In the genomic region with DNA sequence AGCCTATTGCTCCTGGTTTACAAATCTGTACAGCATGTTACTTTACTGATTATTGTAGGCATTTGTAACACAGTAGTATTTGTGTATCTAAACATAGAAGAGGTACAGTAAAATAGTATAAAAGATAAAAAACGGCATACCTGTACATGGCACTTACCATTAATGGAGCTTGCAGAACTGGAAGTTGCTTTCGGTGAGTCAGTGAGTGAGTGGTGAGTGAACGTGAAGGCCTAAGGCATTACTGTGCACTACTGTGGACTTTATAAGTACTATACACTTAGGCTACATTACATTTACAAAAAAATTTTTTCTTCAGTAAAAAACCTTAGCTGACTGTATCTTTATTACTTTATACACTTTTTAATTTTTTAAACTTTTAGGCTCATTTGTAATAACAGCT, we compare ENCODE assay signal across 17 cellular contexts.
DNase-seq lines count a peak whose midpoint lies in the region; ATAC-seq and TF ChIP-seq lines count a peak whose summit lies in the region.
"Had no signal": no experiment of that assay in that cellular context is flagged by ENCODE, and none has a peak within 500 bp of the region (broad histone marks: within the 10 kb centered on the region; RNA-seq: fewer than 3 reads in every experiment).

No MANE protein-coding gene starts in this region.

- peaks cover 20% of the 10 kb centered on the region for H3F3A ChIP-seq in smooth muscle cell (ENCODE audit: low read depth)

- ATAC-seq in RWPE2 (ENCODE audit: low read depth) (peak; percentile 91), HG03342 (IDR thresholded peaks at IDR 0.05; ENCODE audit: unreplicated experiment) (no peak), HG02870 (IDR thresholded peaks at IDR 0.05; ENCODE audit: unreplicated experiment) (no peak)
- ATAC-seq: GM23338, K562, T-cell had no signal

- no peak overlapping the region for H3K27ac Mint-ChIP-seq in HFFc6
- no peak overlapping the region for H3K27ac Mint-ChIP-seq in CD8-positive, alpha-beta memory T cell
- H3K27ac Mint-ChIP-seq: GM23338, T-cell had no signal

- H3K27me3 ChIP-seq in RWPE2 (ENCODE audit: insufficient read depth, poor library complexity, severe bottlenecking) (no peaks in the 10 kb centered on the region), smooth muscle cell (ENCODE audit: low read depth) (no peaks in the 10 kb centered on the region)
- H3K27me3 ChIP-seq in CD8-positive, alpha-beta memory T cell (ENCODE audit: insufficient read depth, low read length, poor library complexity, severe bottlenecking): no peaks in the 10 kb centered on the region

- H3K4me2 ChIP-seq in smooth muscle cell: no peak overlapping the region
- H3K4me2 ChIP-seq: GM23338 had no signal

- POLR2A ChIA-PET in CD8-positive, alpha-beta memory T cell (lab: Charles Lee): no interaction called here

- H3K4me1 ChIP-seq in RWPE2 (ENCODE audit: insufficient read depth, poor library complexity, severe bottlenecking) (peaks cover 31% of the 10 kb centered on the region), smooth muscle cell (ENCODE audit: low read depth) (no peaks in the 10 kb centered on the region)
- H3K4me1 ChIP-seq in CD8-positive, alpha-beta memory T cell (ENCODE audit: insufficient read depth, low read length): peaks cover 10% of the 10 kb centered on the region

- H3K9me3 ChIP-seq in RWPE2 (ENCODE audit: severe bottlenecking): peaks cover 2% of the 10 kb centered on the region
- no peaks in the 10 kb centered on the region for H3K9me3 ChIP-seq in smooth muscle cell (replicated peaks; ENCODE audit: low read depth)
- no peaks in the 10 kb centered on the region for H3K9me3 ChIP-seq in CD8-positive, alpha-beta memory T cell (ENCODE audit: low read length)
- H3K9me3 ChIP-seq: Caco-2 had no signal

- H2AFZ ChIP-seq in smooth muscle cell (ENCODE audit: low read depth): no peak overlapping the region
- H2AFZ ChIP-seq: GM23338 had no signal

- H3K4me3 Mint-ChIP-seq in HFFc6: no peak overlapping the region
- H3K4me3 Mint-ChIP-seq in CD8-positive, alpha-beta memory T cell: no peak overlapping the region
- H3K4me3 Mint-ChIP-seq: GM23338, T-cell had no signal

- peaks cover 40% of the 10 kb centered on the region for H3K4me1 Mint-ChIP-seq in HFFc6 (ENCODE audit: low read depth)
- H3K4me1 Mint-ChIP-seq in CD8-positive, alpha-beta memory T cell: peaks cover 46 to 55% (median 52%) of the 10 kb centered on the region in 3 donors

- no peaks in the 10 kb centered on the region for H3K9me3 Mint-ChIP-seq in HFFc6
- no peaks in the 10 kb centered on the region for H3K9me3 Mint-ChIP-seq in CD8-positive, alpha-beta memory T cell
- H3K9me3 Mint-ChIP-seq: GM23338 had no signal

- H3K36me3 ChIP-seq in RWPE2 (ENCODE audit: low read depth): no peaks in the 10 kb centered on the region
- H3K36me3 ChIP-seq in smooth muscle cell (ENCODE audit: low read depth): no peaks in the 10 kb centered on the region
- no peaks in the 10 kb centered on the region for H3K36me3 ChIP-seq in CD8-positive, alpha-beta memory T cell (ENCODE audit: insufficient read depth, low read length)

- no peaks in the 10 kb centered on the region for H3K36me3 Mint-ChIP-seq in HFFc6 (ENCODE audit: low read depth)
- peaks cover 0 to 4% (median 0%) of the 10 kb centered on the region in 3 donors for H3K36me3 Mint-ChIP-seq in CD8-positive, alpha-beta memory T cell

- CTCF ChIA-PET in CD8-positive, alpha-beta memory T cell (lab: Charles Lee): no interaction called here

- H3K27ac ChIP-seq in RWPE2 (ENCODE audit: poor library complexity, severe bottlenecking) (peak overlapping the region; percentile 12), smooth muscle cell (ENCODE audit: low read depth) (peak overlapping the region; percentile 70)
- H3K27ac ChIP-seq in CD8-positive, alpha-beta memory T cell (ENCODE audit: low read depth, low read length): no peak overlapping the region
- H3K27ac ChIP-seq: HL-60 had no signal

- H4K20me1 ChIP-seq in smooth muscle cell (ENCODE audit: low read depth): no peaks in the 10 kb centered on the region

- H3K79me2 ChIP-seq in smooth muscle cell (ENCODE audit: low read depth): no peaks in the 10 kb centered on the region

- WGBS in smooth muscle cell (ENCODE audit: low lambda C conversion rate): 52% methylated on average over 3 of the region's 3 CpGs

- H3K9ac ChIP-seq in smooth muscle cell (ENCODE audit: low read depth): no peak overlapping the region

- DNase-seq in HFFc6 (peak; percentile 48), RWPE2 (ENCODE audit: low spot score) (no peak), fibroblast of mammary gland (ENCODE audit: low read depth) (peak; percentile 39), smooth muscle cell (lab: John Stamatoyannopoulos, UW; ENCODE audit: unreplicated experiment) (no peak)
- DNase-seq in CD8-positive, alpha-beta memory T cell: no peak
- DNase-seq: Caco-2, NCI-H1436, NCI-H2029, NCI-H2171 treated with DMSO at 0.1 percent for 48 hours, NCI-H748 treated with DMSO at 0.1 percent for 48 hours, OCI-M1, T-cell had no signal

- no peaks in the 10 kb centered on the region; the same call in 1 of the 2 replicates for H3K27me3 Mint-ChIP-seq in HFFc6 (ENCODE audit: insufficient read depth)
- no peaks in the 10 kb centered on the region for H3K27me3 Mint-ChIP-seq in CD8-positive, alpha-beta memory T cell
- H3K27me3 Mint-ChIP-seq: T-cell had no signal

- H3K4me3 ChIP-seq in RWPE2 (ENCODE audit: severe bottlenecking): no peak overlapping the region
- no peak overlapping the region for H3K4me3 ChIP-seq in fibroblast of mammary gland (ENCODE audit: control insufficient read depth, low read depth, low read length)
- H3K4me3 ChIP-seq in smooth muscle cell: no peak overlapping the region
- H3K4me3 ChIP-seq in CD8-positive, alpha-beta memory T cell (ENCODE audit: low read length): no peak overlapping the region
- H3K4me3 ChIP-seq: GM23338, K562 had no signal

- TF ChIP-seq CTCF in HFFc6 (IDR thresholded peaks at IDR 0.05): no peak
- no peak for TF ChIP-seq CTCF in RWPE2 (IDR thresholded peaks at IDR 0.05; ENCODE audit: poor library complexity, severe bottlenecking)
- TF ChIP-seq CTCF in fibroblast of mammary gland (conservative IDR thresholded peaks at IDR 0.05; ENCODE audit: control insufficient read depth, insufficient read depth, low read depth, low read length): no peak
- TF ChIP-seq CTCF in smooth muscle cell (IDR thresholded peaks at IDR 0.05; ENCODE audit: borderline replicate concordance, insufficient read depth, poor library complexity, severe bottlenecking): no peak

Comparison
In these comparisons a context has a peak if more than half of its experiments do, and no peak if none do; other contexts are left out.
1. DNase-seq: peak in HFFc6 (single experiment) and fibroblast of mammary gland (single experiment); none in RWPE2 (single experiment), smooth muscle cell (single experiment) and CD8-positive, alpha-beta memory T cell (0 of 5).